ENCODE assay signal across 18 cellular contexts in the genomic region with DNA sequence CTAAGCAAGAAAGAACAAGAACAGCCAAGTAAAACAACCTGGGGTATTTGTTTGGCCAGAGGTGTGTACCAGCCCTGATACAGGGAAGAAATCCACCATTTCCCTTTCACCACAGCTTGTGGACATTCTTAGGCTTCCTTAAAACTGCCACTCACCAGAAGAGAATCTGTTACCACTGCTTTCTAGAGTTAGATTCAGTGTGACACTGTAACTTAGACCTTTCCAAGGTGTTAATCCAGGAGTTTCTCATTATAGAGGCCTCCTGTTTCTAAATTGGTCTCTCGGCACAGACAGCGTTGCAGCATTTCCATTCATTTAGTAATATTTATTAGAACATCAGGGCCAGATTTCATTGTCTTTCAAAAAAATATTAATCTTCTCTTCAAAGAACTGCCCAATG. TPM values are rescaled to one million over a fixed set of nuclear protein-coding genes. Genes with fewer than 3 reads are reported as not detected.
DNase-seq lines count a peak whose midpoint lies in the region; ATAC-seq and TF ChIP-seq lines count a peak whose summit lies in the region.
"Had no signal": no experiment of that assay in that cellular context is flagged by ENCODE, and none has a peak within 500 bp of the region (broad histone marks: within the 10 kb centered on the region; RNA-seq: fewer than 3 reads in every experiment).

No MANE protein-coding gene starts in this region.

- TF ChIP-seq EP300 in transverse colon (IDR thresholded peaks at IDR 0.05; ENCODE audit: low read depth) = no peak

- no peaks in the 10 kb centered on the region for H3K27me3 Mint-ChIP-seq in activated T-cell treated with anti-CD3 and anti-CD28 coated beads, Interleukin-2, amount 50 U/mL, for 72 hours (ENCODE audit: low read depth)
- H3K27me3 Mint-ChIP-seq in activated T-cell treated with anti-CD3 and anti-CD28 coated beads, Interleukin-2, amount 50 U/mL, for 4 hours (ENCODE audit: low read depth) = no peaks in the 10 kb centered on the region
- H3K27me3 Mint-ChIP-seq in activated T-helper 17 cell treated with anti-CD3 and anti-CD28 coated beads, Interleukin-2, amount 50 U/mL, for 72 hours = no peaks in the 10 kb centered on the region
- no peaks in the 10 kb centered on the region for H3K27me3 Mint-ChIP-seq in naive B cell
- H3K27me3 Mint-ChIP-seq: CD4-positive, CD25-positive, alpha-beta regulatory T cell had no signal

- H3K4me3 Mint-ChIP-seq in activated T-cell treated with anti-CD3 and anti-CD28 coated beads, Interleukin-2, amount 50 U/mL, for 72 hours = no peak overlapping the region
- no peak overlapping the region for H3K4me3 Mint-ChIP-seq in activated T-cell treated with anti-CD3 and anti-CD28 coated beads, Interleukin-2, amount 50 U/mL, for 4 hours
- no peak overlapping the region for H3K4me3 Mint-ChIP-seq in activated T-helper 17 cell treated with anti-CD3 and anti-CD28 coated beads, Interleukin-2, amount 50 U/mL, for 72 hours
- H3K4me3 Mint-ChIP-seq in naive B cell = peak overlapping the region in 1 of 8 donors; percentile 2
- H3K4me3 Mint-ChIP-seq: CD4-positive, CD25-positive, alpha-beta regulatory T cell had no signal

- TF ChIP-seq CTCF in transverse colon (IDR thresholded peaks at IDR 0.05) = no peak

- peak overlapping the region; percentile 14 for H3K27ac Mint-ChIP-seq in activated T-cell treated with anti-CD3 and anti-CD28 coated beads, Interleukin-2, amount 50 U/mL, for 72 hours
- peak overlapping the region; percentile 67 for H3K27ac Mint-ChIP-seq in activated T-helper 17 cell treated with anti-CD3 and anti-CD28 coated beads, Interleukin-2, amount 50 U/mL, for 72 hours
- peak overlapping the region in 5 of 6 donors; percentile 84 to 96 (median 85) for H3K27ac Mint-ChIP-seq in naive B cell

- H3K9me3 ChIP-seq in transverse colon = no peaks in the 10 kb centered on the region

- peaks cover 0 to 1% of the 10 kb centered on the region in 2 donors for H3K9me3 Mint-ChIP-seq in activated T-cell treated with anti-CD3 and anti-CD28 coated beads, Interleukin-2, amount 50 U/mL, for 72 hours
- no peaks in the 10 kb centered on the region for H3K9me3 Mint-ChIP-seq in activated T-cell treated with anti-CD3 and anti-CD28 coated beads, Interleukin-2, amount 50 U/mL, for 4 hours
- H3K9me3 Mint-ChIP-seq in activated T-helper 17 cell treated with anti-CD3 and anti-CD28 coated beads, Interleukin-2, amount 50 U/mL, for 72 hours = no peaks in the 10 kb centered on the region
- peaks cover 0 to 3% (median 0%) of the 10 kb centered on the region in 7 donors for H3K9me3 Mint-ChIP-seq in naive B cell
- H3K9me3 Mint-ChIP-seq: CD4-positive, CD25-positive, alpha-beta regulatory T cell had no signal

- no peak for ATAC-seq in activated T-cell treated with anti-CD3 and anti-CD28 coated beads, Interleukin-2, amount 50 U/mL, for 72 hours (replicated peaks in 1 of 2)
- ATAC-seq in activated T-cell treated with anti-CD3 and anti-CD28 coated beads, Interleukin-2, amount 50 U/mL, for 4 hours = no peak
- no peak for ATAC-seq in activated T-helper 17 cell treated with anti-CD3 and anti-CD28 coated beads, Interleukin-2, amount 50 U/mL, for 72 hours (replicated peaks)
- ATAC-seq in naive B cell (ENCODE audit: low read depth in 2 of 2) (no peak), esophagus mucosa (no peak), HG02970 (IDR thresholded peaks at IDR 0.05; ENCODE audit: low FRiP score, unreplicated experiment) (no peak)
- ATAC-seq: GM12878, Panc1 had no signal

- H3K36me3 Mint-ChIP-seq in activated T-cell treated with anti-CD3 and anti-CD28 coated beads, Interleukin-2, amount 50 U/mL, for 72 hours (ENCODE audit: insufficient read depth in 2 of 2) = peaks cover 13 to 18% of the 10 kb centered on the region in 2 donors
- H3K36me3 Mint-ChIP-seq in activated T-cell treated with anti-CD3 and anti-CD28 coated beads, Interleukin-2, amount 50 U/mL, for 4 hours (ENCODE audit: insufficient read depth) = peaks cover 26% of the 10 kb centered on the region
- peaks cover 100% of the 10 kb centered on the region for H3K36me3 Mint-ChIP-seq in activated T-helper 17 cell treated with anti-CD3 and anti-CD28 coated beads, Interleukin-2, amount 50 U/mL, for 72 hours (ENCODE audit: low read depth)
- H3K36me3 Mint-ChIP-seq in naive B cell = peaks cover 57% of the 10 kb centered on the region in 2 donors

- peaks cover 4 to 33% (median 23%) of the 10 kb centered on the region in 4 donors for H3K4me1 ChIP-seq in transverse colon

- peaks cover 31% of the 10 kb centered on the region for H3K4me1 Mint-ChIP-seq in activated T-cell treated with anti-CD3 and anti-CD28 coated beads, Interleukin-2, amount 50 U/mL, for 72 hours (ENCODE audit: low read depth)
- peaks cover 11% of the 10 kb centered on the region for H3K4me1 Mint-ChIP-seq in activated T-cell treated with anti-CD3 and anti-CD28 coated beads, Interleukin-2, amount 50 U/mL, for 4 hours (ENCODE audit: low read depth)
- peaks cover 27% of the 10 kb centered on the region for H3K4me1 Mint-ChIP-seq in activated T-helper 17 cell treated with anti-CD3 and anti-CD28 coated beads, Interleukin-2, amount 50 U/mL, for 72 hours
- H3K4me1 Mint-ChIP-seq in naive B cell = peaks cover 53 to 85% (median 63%) of the 10 kb centered on the region in 3 donors

- peak overlapping the region; percentile 78 to 82 (median 81) for H3K27ac ChIP-seq in transverse colon

- 94 to 97% methylated on average over 2 of the region's 2 CpGs for WGBS in transverse colon (ENCODE audit: low coverage in 1 of 2), 2 donors

- no peaks in the 10 kb centered on the region for H3K36me3 ChIP-seq in transverse colon

- no peak for DNase-seq in activated T-cell treated with anti-CD3 and anti-CD28 coated beads, Interleukin-2, amount 50 U/mL, for 72 hours
- DNase-seq in activated T-cell treated with anti-CD3 and anti-CD28 coated beads, Interleukin-2, amount 50 U/mL, for 4 hours = no peak
- DNase-seq in naive B cell (no peak), transverse colon (no peak)
- DNase-seq: AML-193; CD4-positive, CD25-positive, alpha-beta regulatory T cell; DMS79; HCEC 1CT; MV-4-11; NCI-H1417 treated with DMSO at 0.1 percent for 48 hours; NCI-H2029; NCI-H2171 treated with DMSO at 0.1 percent for 48 hours; NCI-H774 had no signal

- TF ChIP-seq POLR2A in transverse colon (IDR thresholded peaks at IDR 0.05) = no peak

- no peaks in the 10 kb centered on the region for H3K27me3 ChIP-seq in transverse colon

- intact Hi-C loops in transverse colon (cut with DNase I; ENCODE audit: low total_unique reads) = loop anchor here (5.0 kb wide), 1 partner anchor 62 kb away; the partner anchor contains the start of gene ADAM19

- in situ Hi-C loops in transverse colon (cut with MboI; ENCODE audit: low pct_ligation_motif_present in 1 of 4, low pct_unique_long_range_greater_than_20kb in 1 of 4, low sequenced_read_pairs in 3 of 4) = no loop called here

- no peak overlapping the region for H3K4me3 ChIP-seq in transverse colon
- H3K4me3 ChIP-seq: GM12878 had no signal

RNA-seq across cellular contexts. Expression of gene NIPAL4, which starts 55.0 kb away (rescaled TPM):
- total RNA-seq in activated T-cell treated with anti-CD3 and anti-CD28 coated beads, Interleukin-2, amount 50 U/mL, for 72 hours = 1 to 10 TPM; 3.1 to 5.9 TPM
- total RNA-seq in activated T-cell treated with anti-CD3 and anti-CD28 coated beads, Interleukin-2, amount 50 U/mL, for 4 hours = 1 to 10 TPM; 3.7 to 5.0 (median 3.8) TPM
- total RNA-seq in activated T-helper 17 cell treated with anti-CD3 and anti-CD28 coated beads, Interleukin-2, amount 50 U/mL, for 72 hours = under 1 TPM; 0.65 to 0.90 TPM
- polyA plus RNA-seq in naive B cell (ENCODE audit: low read depth in 6 of 6) = 10 to 100 TPM in 3 of 6 donors, 1 to 10 TPM in 3; 3.5 to 15.7 (median 10.3) TPM
- total RNA-seq in transverse colon (under 1 TPM in 2 of 4 donors, not detected in 2; 0.48 to 0.82 TPM), esophagus mucosa (31.2 TPM)

Comparison
In these comparisons a context has a peak if more than half of its experiments do, and no peak if none do; other contexts are left out.
1. H3K27ac Mint-ChIP-seq: peak in every context shown above with its lines; median percentile 85 in naive B cell; 67 in activated T-helper 17 cell treated with anti-CD3 and anti-CD28 coated beads, Interleukin-2, amount 50 U/mL, for 72 hours; 14 in activated T-cell treated with anti-CD3 and anti-CD28 coated beads, Interleukin-2, amount 50 U/mL, for 72 hours.